In the genomic region with DNA sequence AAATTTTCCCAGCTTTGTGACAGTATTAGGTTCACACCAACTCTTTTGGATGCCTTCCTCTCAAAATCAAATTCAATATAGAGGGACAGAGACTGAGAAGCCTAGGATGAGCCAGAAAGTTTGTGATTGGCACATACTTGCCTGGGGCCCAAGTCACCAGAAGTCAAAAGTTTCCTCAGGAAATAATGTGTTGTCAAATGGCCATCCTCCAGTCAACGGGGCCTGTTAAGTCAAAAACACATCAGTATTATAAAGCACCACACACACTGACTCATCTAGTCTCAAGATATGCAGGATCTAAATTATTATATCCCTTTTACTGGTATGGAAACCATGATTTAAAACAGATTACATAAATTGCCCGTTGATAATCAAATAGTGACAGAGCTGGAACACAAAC, we compare ENCODE assay signal across 20 cellular contexts.
DNase-seq lines count a peak whose midpoint lies in the region; ATAC-seq, FAIRE-seq and TF ChIP-seq lines count a peak whose summit lies in the region.
"Had no signal": no experiment of that assay in that cellular context is flagged by ENCODE, and none has a peak within 500 bp of the region (broad histone marks: within the 10 kb centered on the region; RNA-seq: fewer than 3 reads in every experiment).

No MANE protein-coding gene starts in this region.

- H4K20me1 ChIP-seq in Loucy (ENCODE audit: insufficient read depth, low read length, poor library complexity, severe bottlenecking): no peaks in the 10 kb centered on the region

- H3K4me3 ChIP-seq in Loucy (ENCODE audit: low read length, poor library complexity, severe bottlenecking): no peak overlapping the region
- no peak overlapping the region for H3K4me3 ChIP-seq in choroid plexus epithelial cell (ENCODE audit: low read depth, low read length)
- H3K4me3 ChIP-seq in fibroblast of the aortic adventitia (ENCODE audit: low read depth, low read length): no peak overlapping the region

- H3K4me1 ChIP-seq in Loucy (ENCODE audit: insufficient read depth, low read length, poor library complexity, severe bottlenecking): peaks cover 14% of the 10 kb centered on the region

- H3K9me3 ChIP-seq in Loucy (ENCODE audit: insufficient read depth, low read depth, low read length): peaks cover 6% of the 10 kb centered on the region; the same call in 1 of the 2 replicates

- H3K36me3 ChIP-seq in Loucy (ENCODE audit: insufficient read depth, low read length): no peaks in the 10 kb centered on the region

- DNase-seq in choroid plexus epithelial cell (ENCODE audit: low read depth) (peak; percentile 6), fibroblast of the aortic adventitia (ENCODE audit: low read depth) (peak; percentile 42), NCI-H1092 (lab: John Stamatoyannopoulos, UW) (no peak), RCC 7860 (ENCODE audit: low spot score) (no peak)
- DNase-seq in activated naive CD4-positive, alpha-beta T cell (lab: John Stamatoyannopoulos, UW): no peak
- DNase-seq: ACHN, AML-193, DMS79 treated with DMSO at 0.1 percent for 48 hours, HFFc6, NCI-H1417, NCI-H187, NCI-H2107, NCI-H2227 treated with DMSO at 0.1 percent for 48 hours, NCI-H524, NCI-H82, OCI-M1 had no signal

- TF ChIP-seq CTCF in Loucy (conservative IDR thresholded peaks at IDR 0.05; ENCODE audit: low read length) (no peak), choroid plexus epithelial cell (conservative IDR thresholded peaks at IDR 0.05; ENCODE audit: low read depth, low read length) (no peak), fibroblast of the aortic adventitia (IDR thresholded peaks at IDR 0.05; ENCODE audit: insufficient read depth, low read length) (no peak)

- H3K27me3 ChIP-seq in Loucy (ENCODE audit: insufficient read depth, low read length, poor library complexity, severe bottlenecking): no peaks in the 10 kb centered on the region

- peak overlapping the region; percentile 4; the same call in 1 of the 2 replicates for H2AFZ ChIP-seq in Loucy (ENCODE audit: low read length)

- H3K79me2 ChIP-seq in Loucy (ENCODE audit: insufficient read depth, low read length): no peaks in the 10 kb centered on the region

- H3K9ac ChIP-seq in Loucy (ENCODE audit: low read depth, low read length, poor library complexity, severe bottlenecking): no peak overlapping the region

- FAIRE-seq in RCC 7860 (lab: Jason Lieb, UNC): no peak
- FAIRE-seq: G401.6, H54 had no signal

- no peak for ATAC-seq in HG02798 (IDR thresholded peaks at IDR 0.05; ENCODE audit: poor library complexity, unreplicated experiment)

- H3F3A ChIP-seq in Loucy (ENCODE audit: low read depth): no peaks in the 10 kb centered on the region

- no peak overlapping the region for H3K4me2 ChIP-seq in Loucy (ENCODE audit: low read depth, low read length, poor library complexity, severe bottlenecking)

- no peaks in the 10 kb centered on the region for H3K9me2 ChIP-seq in Loucy (replicated peaks; ENCODE audit: low read depth, low read length)

Comparison
In these comparisons a context has a peak if more than half of its experiments do, and no peak if none do; other contexts are left out.
1. DNase-seq: peak in choroid plexus epithelial cell (single experiment) and fibroblast of the aortic adventitia (single experiment); none in NCI-H1092 (single experiment), RCC 7860 (single experiment) and activated naive CD4-positive, alpha-beta T cell (0 of 4).